ENCODE assay signal across 9 cellular contexts in the genomic region with DNA sequence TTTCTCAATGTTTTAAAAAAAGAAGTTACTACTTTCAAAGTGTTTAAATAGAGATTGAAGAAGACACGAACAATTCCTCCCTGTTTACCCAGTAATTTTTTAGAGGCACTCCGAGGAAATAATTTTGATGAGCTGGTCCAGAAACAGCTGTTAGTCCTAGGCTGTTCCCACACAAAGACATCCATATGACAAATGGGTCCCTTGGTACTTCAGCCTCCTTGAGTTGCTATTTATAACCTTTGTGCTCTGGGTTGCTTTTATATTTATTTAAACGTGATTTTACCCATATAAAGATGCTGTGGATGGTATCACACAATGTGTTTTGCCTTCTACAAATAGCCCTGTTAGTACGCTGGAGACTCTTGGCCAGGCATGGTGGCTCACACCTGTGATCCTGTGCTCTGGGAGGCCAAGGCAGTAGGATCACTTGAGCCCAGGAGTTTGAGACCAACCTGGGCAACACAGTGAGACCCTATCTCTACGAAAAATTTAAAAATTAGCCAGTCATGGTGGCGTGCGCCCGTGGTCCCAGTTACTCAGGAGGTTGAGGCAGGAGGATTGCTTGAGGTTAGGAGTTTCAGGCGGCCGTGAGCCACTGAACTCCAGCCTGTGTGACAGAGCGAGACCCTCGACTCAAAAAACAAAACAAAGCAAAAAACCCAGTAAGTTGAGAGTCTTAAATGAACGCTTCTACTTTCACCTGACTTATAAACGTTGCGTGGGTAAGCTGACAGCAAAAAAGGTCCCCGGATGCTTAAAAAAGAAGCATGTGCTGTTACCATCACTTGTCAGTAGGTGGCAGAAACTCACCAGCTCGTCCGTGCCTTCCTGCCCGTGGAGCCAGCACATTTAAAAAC. TPM values are rescaled to one million over a fixed set of nuclear protein-coding genes. Genes with fewer than 3 reads are reported as not detected.
DNase-seq lines count a peak whose midpoint lies in the region; ATAC-seq and TF ChIP-seq lines count a peak whose summit lies in the region.
"Had no signal": no experiment of that assay in that cellular context is flagged by ENCODE, and none has a peak within 500 bp of the region (broad histone marks: within the 10 kb centered on the region; RNA-seq: fewer than 3 reads in every experiment).

No MANE protein-coding gene starts in this region.

- H3K9me3 Mint-ChIP-seq in WTC11 = no peaks in the 10 kb centered on the region

- POLR2A ChIA-PET in HEK293T (lab: Yijun Ruan, JAX) (no interaction called here), WTC11 (lab: Charles Lee) (interaction anchor here (0.5 to 1.0 kb wide), 2 partner anchors 32 to 67 kb away, joined by 3 to 5 read pairs; no protein-coding TSS in a partner anchor)

- no peak overlapping the region for H3K4me3 ChIP-seq in kidney epithelial cell (ENCODE audit: low read depth, low read length)

- TF ChIP-seq CTCF in WTC11 (IDR thresholded peaks at IDR 0.05) = peak; percentile 66; the same call in 1 of the 2 replicates
- TF ChIP-seq CTCF in kidney epithelial cell (IDR thresholded peaks at IDR 0.05; ENCODE audit: insufficient read depth, low read length, poor library complexity, severe bottlenecking) = peak; percentile 80

- peak; percentile 89 for ATAC-seq in WTC11
- ATAC-seq in HG02970 (IDR thresholded peaks at IDR 0.05; ENCODE audit: low FRiP score, unreplicated experiment) = no peak

- H3K36me3 ChIP-seq in kidney epithelial cell (ENCODE audit: control insufficient read depth, insufficient read depth, low read length) = no peaks in the 10 kb centered on the region

- no peaks in the 10 kb centered on the region for H3K27me3 Mint-ChIP-seq in WTC11 (ENCODE audit: low read depth)

- CTCF ChIA-PET in HEK293T (lab: Yijun Ruan, JAX) = interaction anchor here (0.7 to 1.7 kb wide), 10 partner anchors 9 to 215 kb away, joined by 3 to 11 read pairs (median 4); no protein-coding TSS in a partner anchor
- CTCF ChIA-PET in WTC11 (lab: Charles Lee) = interaction anchor here (0.9 to 4.4 kb wide), 39 partner anchors 9 to 304 kb away, joined by 3 to 156 read pairs (median 5); partner anchors contain the start of gene RIPOR2

- peak overlapping the region; percentile 20 for H3K27ac ChIP-seq in caudate nucleus (ENCODE audit: low read depth, low read length)

- no peak overlapping the region for H3K4me3 Mint-ChIP-seq in WTC11

- peaks cover 8% of the 10 kb centered on the region for H3K36me3 Mint-ChIP-seq in WTC11

- H3K27me3 ChIP-seq in kidney epithelial cell (ENCODE audit: control insufficient read depth, insufficient read depth, low read length) = no peaks in the 10 kb centered on the region

- H3K27ac Mint-ChIP-seq in WTC11 = no peak overlapping the region

- DNase-seq in COLO829 (ENCODE audit: low spot score) (peak; percentile 91), HEK293T (ENCODE audit: extremely low spot score) (peak; percentile 78), NCI-H2196 (lab: John Stamatoyannopoulos, UW; ENCODE audit: unreplicated experiment) (peak; percentile 80), WTC11 (ENCODE audit: low spot score) (peak; percentile 44), caudate nucleus (lab: John Stamatoyannopoulos, UW) (peak in 43 of 61 donors; percentile 6 to 82 (median 37)), kidney epithelial cell (ENCODE audit: low read depth) (peak; percentile 23)
- DNase-seq in stimulated activated CD4-positive, alpha-beta T cell treated with anti-CD3 and anti-CD28 coated beads, Interleukin-2, amount 100 ng/mL, for 24 hours = peak; percentile 62 to 68

- H3K4me1 Mint-ChIP-seq in WTC11 = peaks cover 35% of the 10 kb centered on the region

TF ChIP-seq in HEK293T, 16 proteins besides CTCF, POLR2A, EP300 and RAD21:
- peak; percentile 42; the same call in 1 of the 2 replicates for TF ChIP-seq PKNOX1 (IDR thresholded peaks at IDR 0.05)
- no peak for TF ChIP-seq SUZ12 (IDR thresholded peaks at IDR 0.05)

TF ChIP-seq in WTC11, 78 proteins besides CTCF, POLR2A, EP300 and RAD21:
- TF ChIP-seq ZNF121 (CRISPR knock-in tag; IDR thresholded peaks at IDR 0.05) (peak; percentile 81; the same call in 1 of the 2 replicates), MAX (CRISPR knock-in tag; IDR thresholded peaks at IDR 0.05) (0 out of 2 replicates have a peak, but pooled peaks have one; percentile 27), MYBL2 (CRISPR knock-in tag; IDR thresholded peaks at IDR 0.05) (no peak)
TF ChIP-seq in WTC11: peak in this region for 2.

RNA-seq across cellular contexts. Expression of gene ARMH2, which starts 56.9 kb away (rescaled TPM):
- not detected in 3 replicates for total RNA-seq in WTC11 (2021)
- total RNA-seq in kidney epithelial cell = not detected in 2 replicates
- total RNA-seq: activated CD8-positive, alpha-beta memory T cell treated with anti-CD3 and anti-CD28 coated beads for 36 hours had no signal

Comparison
In these comparisons a context has a peak if more than half of its experiments do, and no peak if none do; other contexts are left out.
1. DNase-seq: peak in every context shown above with its lines; median percentile 91 in COLO829; 80 in NCI-H2196; 78 in HEK293T; 65 in stimulated activated CD4-positive, alpha-beta T cell treated with anti-CD3 and anti-CD28 coated beads, Interleukin-2, amount 100 ng/mL, for 24 hours; 44 in WTC11; 37 in caudate nucleus; 23 in kidney epithelial cell.